In the genomic region with DNA sequence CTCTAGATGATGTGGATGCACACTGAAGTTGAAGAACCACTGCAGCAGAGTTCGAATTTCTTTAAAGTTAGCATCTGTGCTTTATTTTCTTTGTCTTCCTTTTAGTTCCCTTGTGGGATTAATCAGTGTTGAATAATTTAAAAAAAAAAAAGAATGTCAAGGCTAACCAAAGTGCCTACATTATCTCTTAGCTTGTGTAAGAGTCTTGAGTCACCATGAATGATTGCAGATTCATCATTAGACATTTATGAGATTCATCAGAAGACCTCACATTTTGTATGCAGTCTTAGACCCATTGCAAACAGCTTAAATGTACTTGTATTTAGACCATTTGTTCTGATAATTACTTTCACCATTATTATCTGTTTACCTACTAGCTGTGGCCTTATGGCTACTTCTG, we compare ENCODE assay signal across 16 cellular contexts.
DNase-seq lines count a peak whose midpoint lies in the region; ATAC-seq and TF ChIP-seq lines count a peak whose summit lies in the region.
"Had no signal": no experiment of that assay in that cellular context is flagged by ENCODE, and none has a peak within 500 bp of the region (broad histone marks: within the 10 kb centered on the region; RNA-seq: fewer than 3 reads in every experiment).

No MANE protein-coding gene starts in this region.

- no peak for TF ChIP-seq CTCF in chondrocyte (IDR thresholded peaks at IDR 0.05)
- no peak for TF ChIP-seq CTCF in nephron progenitor cell (IDR thresholded peaks at IDR 0.05)

- in situ Hi-C loops in Caki2 (cut with HindIII; ENCODE audit: low pct_unique_long_range_greater_than_20kb, low sequenced_read_pairs), result no loop called here

- H3K27ac Mint-ChIP-seq in chondrocyte (ENCODE audit: unreplicated experiment) (peak overlapping the region; percentile 53), nephron progenitor cell (peak overlapping the region; percentile 70)
- H3K27ac Mint-ChIP-seq: activated CD4-positive, alpha-beta T cell treated with anti-CD3 and anti-CD28 coated beads, Interleukin-2, amount 10 ng/mL, durations not matched to agents 7 days and 5 days; stimulated activated naive CD8-positive, alpha-beta T cell treated with anti-CD3 and anti-CD28 coated beads, Interleukin-15, amount 100 ng/mL, for 72 hours; T-cell had no signal

- H3K4me1 Mint-ChIP-seq in chondrocyte (ENCODE audit: low read depth), result peaks cover 83% of the 10 kb centered on the region
- H3K4me1 Mint-ChIP-seq in nephron progenitor cell, result peaks cover 86% of the 10 kb centered on the region
- H3K4me1 Mint-ChIP-seq: activated CD4-positive, alpha-beta T cell treated with anti-CD3 and anti-CD28 coated beads, Interleukin-2, amount 10 ng/mL, durations not matched to agents 7 days and 5 days had no signal

- peaks cover 5% of the 10 kb centered on the region for H3K36me3 Mint-ChIP-seq in chondrocyte (ENCODE audit: low read depth)
- H3K36me3 Mint-ChIP-seq in nephron progenitor cell (ENCODE audit: low read depth), result peaks cover 7% of the 10 kb centered on the region

- intact Hi-C loops in head of caudate nucleus (cut with DNase I), result no loop called here

- H3K9me3 Mint-ChIP-seq in chondrocyte (ENCODE audit: low read depth) (no peaks in the 10 kb centered on the region), nephron progenitor cell (no peaks in the 10 kb centered on the region)
- H3K9me3 Mint-ChIP-seq: T-cell had no signal

- ATAC-seq in GM18511 (IDR thresholded peaks at IDR 0.05; ENCODE audit: unreplicated experiment), result no peak
- ATAC-seq: stimulated activated naive CD8-positive, alpha-beta T cell treated with anti-CD3 and anti-CD28 coated beads, Interleukin-15, amount 100 ng/mL, for 72 hours; T-cell had no signal

- DNase-seq in Caki2 (ENCODE audit: low read depth), result peak; percentile 42
- peak; percentile 18 for DNase-seq in NCI-H146 (lab: John Stamatoyannopoulos, UW)
- DNase-seq in chondrocyte (ENCODE audit: low spot score), result no peak
- no peak for DNase-seq in nephron progenitor cell
- DNase-seq in effector CD4-positive, alpha-beta T cell, result no peak
- DNase-seq in pons (ENCODE audit: low spot score), result no peak
- no peak for DNase-seq in head of caudate nucleus
- DNase-seq: activated CD4-positive, alpha-beta T cell treated with anti-CD3 and anti-CD28 coated beads, Interleukin-2, amount 10 ng/mL, durations not matched to agents 7 days and 5 days; COR-L47; left ventricle myocardium inferior; NCI-H1694; pancreas; stimulated activated CD4-positive, alpha-beta T cell treated with anti-CD3 and anti-CD28 coated beads, Interleukin-4, amount 100 ng/mL, for 24 hours; stimulated activated naive CD8-positive, alpha-beta T cell treated with anti-CD3 and anti-CD28 coated beads, Interleukin-15, amount 100 ng/mL, for 72 hours; T-cell had no signal

- H3K4me3 Mint-ChIP-seq in chondrocyte (ENCODE audit: unreplicated experiment) (no peak overlapping the region), nephron progenitor cell (no peak overlapping the region)
- H3K4me3 Mint-ChIP-seq: activated CD4-positive, alpha-beta T cell treated with anti-CD3 and anti-CD28 coated beads, Interleukin-2, amount 10 ng/mL, durations not matched to agents 7 days and 5 days; stimulated activated naive CD8-positive, alpha-beta T cell treated with anti-CD3 and anti-CD28 coated beads, Interleukin-15, amount 100 ng/mL, for 72 hours; T-cell had no signal

- H3K27me3 Mint-ChIP-seq in chondrocyte (ENCODE audit: low read depth) (no peaks in the 10 kb centered on the region), nephron progenitor cell (ENCODE audit: low read depth, poor library complexity) (no peaks in the 10 kb centered on the region)
- H3K27me3 Mint-ChIP-seq: activated CD4-positive, alpha-beta T cell treated with anti-CD3 and anti-CD28 coated beads, Interleukin-2, amount 10 ng/mL, durations not matched to agents 7 days and 5 days; stimulated activated naive CD8-positive, alpha-beta T cell treated with anti-CD3 and anti-CD28 coated beads, Interleukin-15, amount 100 ng/mL, for 72 hours; T-cell had no signal

Comparison
In these comparisons a context has a peak if more than half of its experiments do, and no peak if none do; other contexts are left out.
1. DNase-seq: peak in Caki2 (single experiment) and NCI-H146 (single experiment); none in chondrocyte (single experiment), nephron progenitor cell (single experiment), effector CD4-positive, alpha-beta T cell (single experiment), pons (single experiment) and head of caudate nucleus (0 of 42).